ENCODE assay signal across 26 cellular contexts in the genomic region with DNA sequence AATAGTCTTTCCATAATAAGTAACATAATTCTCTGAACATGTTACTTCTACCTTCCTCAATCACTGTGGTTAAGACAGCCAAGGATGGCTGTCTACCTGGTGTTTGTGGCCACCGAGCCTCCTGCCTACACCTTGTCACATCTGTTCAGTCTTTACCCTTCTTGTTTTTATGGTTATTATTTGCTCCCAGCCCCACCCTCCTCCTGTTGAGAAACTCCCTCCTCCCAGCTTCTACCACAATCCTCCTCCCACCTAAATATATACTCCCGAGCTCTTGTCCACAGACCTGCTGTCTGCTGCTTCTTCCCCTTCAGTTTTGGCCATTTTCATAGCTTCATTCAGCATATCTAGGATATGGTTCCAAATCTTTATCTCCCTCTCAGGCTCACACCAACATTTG. TPM values are rescaled to one million over a fixed set of nuclear protein-coding genes. Genes with fewer than 3 reads are reported as not detected.
"Had no signal": no experiment of that assay in that cellular context is flagged by ENCODE, and none has a peak within 500 bp of the region (broad histone marks: within the 10 kb centered on the region; RNA-seq: fewer than 3 reads in every experiment).

No MANE protein-coding gene starts in this region.

- H3K9me3 ChIP-seq: SJSA1 had no signal

- H3K27ac ChIP-seq: SJSA1 had no signal

- ATAC-seq: activated T-helper 17 cell treated with anti-CD3 and anti-CD28 coated beads, Interleukin-2, amount 50 U/mL, for 72 hours; Panc1; Right ventricle myocardium inferior; SK-N-SH treated with all-trans-retinoic acid at 6 μM for 48 hours; T-helper 17 cell had no signal

- H3K4me1 ChIP-seq: SJSA1 had no signal

- H3K4me3 ChIP-seq: SJSA1 had no signal

- H3K36me3 ChIP-seq: SJSA1 had no signal

- DNase-seq: activated B cell treated with CpG ODN at 0.5 μM for 24 hours; activated CD4-positive, alpha-beta memory T cell treated with anti-CD3 and anti-CD28 coated beads for 36 hours; activated CD4-positive, alpha-beta T cell treated with anti-CD3 and anti-CD28 coated beads for 1 hour; activated CD4-positive, alpha-beta T cell treated with anti-CD3 and anti-CD28 coated beads, Interleukin-2, amount 10 ng/mL, durations not matched to agents 7 days and 5 days; activated gamma-delta T cell treated with Interleukin-2 at 50 U/mL for 16 hours; activated naive CD4-positive, alpha-beta T cell treated with anti-CD3 and anti-CD28 coated beads, Interleukin-2, amount 10 ng/mL, durations not matched to agents 7 days and 5 days; activated naive CD8-positive, alpha-beta T cell treated with anti-CD3 and anti-CD28 coated beads for 36 hours; activated T-cell treated with anti-CD3 and anti-CD28 coated beads for 4 hours; activated T-cell treated with anti-CD3 and anti-CD28 coated beads, Interleukin-2, amount 50 U/mL, for 48 hours; cerebellar nuclear complex; Karpas-422; NCI-H146; NCI-H187 treated with DMSO at 0.1 percent for 48 hours; NCI-H345; NCI-H510A; NCI-H526 treated with DMSO at 0.1 percent for 48 hours; RPMI8226; T-helper 17 cell; T-helper 9 cell had no signal

- H3K27me3 ChIP-seq: SJSA1 had no signal

RNA-seq across cellular contexts. Expression of gene GABRR1, which starts 35.7 kb away (rescaled TPM):
- total RNA-seq: activated B cell treated with CpG ODN at 0.5 μM for 24 hours; activated CD4-positive, alpha-beta memory T cell treated with anti-CD3 and anti-CD28 coated beads for 36 hours; activated CD4-positive, alpha-beta T cell treated with anti-CD3 and anti-CD28 coated beads, Interleukin-2, amount 10 ng/mL, durations not matched to agents 7 days and 5 days; activated naive CD8-positive, alpha-beta T cell treated with anti-CD3 and anti-CD28 coated beads for 36 hours; activated T-helper 17 cell treated with anti-CD3 and anti-CD28 coated beads, Interleukin-2, amount 50 U/mL, for 72 hours; cardiac septum; OCI-LY7; Right ventricle myocardium inferior; SJSA1; T-helper 17 cell had no signal
